ENCODE assay signal across 24 cellular contexts in the genomic region with DNA sequence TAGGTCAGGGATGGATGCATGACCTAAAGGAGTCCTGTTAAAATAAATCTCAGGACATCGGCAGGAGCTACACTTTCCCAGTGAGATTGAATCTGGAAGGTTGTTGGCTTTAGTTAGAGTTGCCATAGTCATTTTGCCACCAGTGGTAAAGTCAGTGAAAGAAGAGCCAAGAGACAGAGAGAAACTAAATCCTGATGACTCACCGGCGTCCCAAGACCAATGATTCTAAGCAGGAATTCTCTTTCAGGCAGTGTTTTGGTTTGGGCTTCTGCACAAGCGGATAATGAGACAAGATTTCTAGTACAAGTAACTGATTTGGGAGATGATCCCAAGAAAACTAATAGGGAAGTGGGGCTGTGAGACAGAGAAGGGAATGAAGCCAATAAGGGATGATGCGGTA.
A peak's percentile ranks its signal among the peaks of the same experiment; 100 is the strongest.
DNase-seq lines count a peak whose midpoint lies in the region; ATAC-seq, FAIRE-seq and TF ChIP-seq lines count a peak whose summit lies in the region.
"Had no signal": no experiment of that assay in that cellular context is flagged by ENCODE, and none has a peak within 500 bp of the region (broad histone marks: within the 10 kb centered on the region; RNA-seq: fewer than 3 reads in every experiment).

No MANE protein-coding gene starts in this region.

- TF ChIP-seq CTCF in brain microvascular endothelial cell (IDR thresholded peaks at IDR 0.05; ENCODE audit: low read depth, low read length, missing control alignments) = no peak

- no peaks in the 10 kb centered on the region for H3K9me3 ChIP-seq in KOPT-K1 (ENCODE audit: insufficient read depth, low read length, poor library complexity, severe bottlenecking)
- H3K9me3 ChIP-seq: prostate gland, sigmoid colon had no signal

- DNase-seq in AG20443 (ENCODE audit: low spot score) = peak; percentile 61
- peak; percentile 24 for DNase-seq in brain microvascular endothelial cell
- peak; percentile 57 for DNase-seq in myocyte (ENCODE audit: low read depth)
- no peak for DNase-seq in H54 (ENCODE audit: insufficient read length, low spot score)
- no peak for DNase-seq in NCI-H82 treated with DMSO at 0.1 percent for 48 hours (lab: John Stamatoyannopoulos, UW; ENCODE audit: unreplicated experiment)
- no peak for DNase-seq in C1 segment of cervical spinal cord (lab: John Stamatoyannopoulos, UW)
- DNase-seq: activated CD4-positive, alpha-beta T cell treated with anti-CD3 and anti-CD28 coated beads for 48 hours; activated naive CD4-positive, alpha-beta T cell treated with anti-CD3 and anti-CD28 coated beads for 36 hours; activated T-cell treated with anti-CD3 and anti-CD28 coated beads, Interleukin-2, amount 50 U/mL, for 72 hours; amygdala; caudate nucleus; head of caudate nucleus; Karpas-422; NCI-H1048; NCI-H1694 treated with DMSO at 0.1 percent for 48 hours; NCI-H526 treated with DMSO at 0.1 percent for 48 hours; sigmoid colon had no signal

- no peak for FAIRE-seq in H54 (lab: Jason Lieb, UNC)

- ATAC-seq in HG03460 (IDR thresholded peaks at IDR 0.05; ENCODE audit: unreplicated experiment) = no peak
- ATAC-seq: activated T-cell treated with anti-CD3 and anti-CD28 coated beads, Interleukin-2, amount 50 U/mL, for 72 hours had no signal

- H3K27me3 ChIP-seq in brain microvascular endothelial cell (replicated peaks) = no peaks in the 10 kb centered on the region
- H3K27me3 ChIP-seq: sigmoid colon had no signal

- H3K36me3 ChIP-seq in KOPT-K1 (ENCODE audit: insufficient read depth, low read length) (no peaks in the 10 kb centered on the region), brain microvascular endothelial cell (replicated peaks) (no peaks in the 10 kb centered on the region)
- H3K36me3 ChIP-seq: prostate gland, sigmoid colon had no signal

- H3K27ac ChIP-seq in KOPT-K1 (ENCODE audit: low read depth, low read length, poor library complexity, severe bottlenecking) (peak overlapping the region; percentile 33), brain microvascular endothelial cell (no peak overlapping the region)
- H3K27ac ChIP-seq: C4-2B, prostate gland, RWPE1, sigmoid colon, VCaP had no signal

- no peak for TF ChIP-seq POLR2A in H54 (IDR thresholded peaks at IDR 0.05; ENCODE audit: low read depth, low read length)

- in situ Hi-C loops in brain microvascular endothelial cell (cut with HindIII; ENCODE audit: low pct_ligation_motif_present, low sequenced_read_pairs) = no loop called here

- no peak overlapping the region for H3K4me3 ChIP-seq in brain microvascular endothelial cell (ENCODE audit: low read depth, low read length)
- H3K4me3 ChIP-seq: lung, prostate gland, sigmoid colon had no signal

Comparison
In these comparisons a context has a peak if more than half of its experiments do, and no peak if none do; other contexts are left out.
1. DNase-seq: peak in AG20443 (single experiment), brain microvascular endothelial cell (single experiment) and myocyte (single experiment); none in H54 (single experiment), NCI-H82 treated with DMSO at 0.1 percent for 48 hours (single experiment) and C1 segment of cervical spinal cord (0 of 14).